ENCODE assay signal across 10 cellular contexts in the genomic region with DNA sequence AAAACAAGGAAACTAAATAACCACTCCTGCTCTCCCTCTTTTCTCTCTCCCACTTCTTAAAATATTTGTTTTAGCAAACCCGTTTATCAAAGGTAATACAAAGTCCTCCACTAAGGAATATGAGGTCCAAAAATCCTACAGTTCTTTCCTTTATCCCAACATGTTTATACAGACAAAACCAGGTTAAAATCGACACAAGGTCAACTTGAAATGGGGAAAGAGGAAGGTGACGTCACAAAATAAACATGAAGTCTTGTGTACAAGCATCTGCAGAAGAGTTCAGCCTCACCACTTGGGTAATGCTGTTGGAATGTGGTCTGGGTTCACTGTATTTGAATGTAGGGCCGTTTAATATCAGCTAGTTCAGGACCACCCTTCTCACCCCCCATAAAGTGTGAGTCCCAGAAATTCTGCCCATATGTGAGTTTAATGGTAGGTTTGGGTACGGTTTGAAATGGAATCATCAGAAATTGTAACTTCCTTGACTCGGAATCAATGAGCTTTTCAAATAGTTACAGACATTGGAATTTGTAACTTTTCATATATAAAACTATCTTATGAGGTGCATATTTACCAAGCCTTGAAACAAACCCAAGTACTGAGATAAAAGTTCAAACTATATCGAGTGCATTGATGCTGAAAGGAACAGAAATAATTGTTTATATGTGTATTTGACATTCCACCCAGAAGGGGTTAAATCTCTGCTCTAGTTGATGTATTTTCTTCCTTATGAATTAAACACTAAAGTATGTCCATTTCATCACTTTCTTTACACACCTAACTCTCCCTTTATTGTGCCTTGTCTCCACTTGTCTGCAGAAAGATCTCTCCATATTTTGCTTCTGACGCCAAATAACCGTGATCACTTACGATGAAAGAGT.
DNase-seq lines count a peak whose midpoint lies in the region; FAIRE-seq and TF ChIP-seq lines count a peak whose summit lies in the region.
"Had no signal": no experiment of that assay in that cellular context is flagged by ENCODE, and none has a peak within 500 bp of the region (broad histone marks: within the 10 kb centered on the region; RNA-seq: fewer than 3 reads in every experiment).

No MANE protein-coding gene starts in this region.

- H3K9me3 ChIP-seq in keratinocyte (ENCODE audit: control insufficient read depth, low read depth, low read length): no peaks in the 10 kb centered on the region
- H3K9me3 ChIP-seq in spleen: no peaks in the 10 kb centered on the region
- H3K9me3 ChIP-seq: BLaER1 treated with 17β-estradiol and CSF1 and Interleukin-3, amounts not matched to agents 10 nM and 100 nM had no signal

- TF ChIP-seq POLR2A in spleen (IDR thresholded peaks at IDR 0.05): no peak

- intact Hi-C loops in activated T-helper 1 cell treated with anti-CD3 and anti-CD28 coated beads, Interleukin-12 subunit alpha, Interleukin-12 subunit beta, Interleukin-2, Interleukin-4 antibody, amounts not matched to agents 30 ng/mL and 10 ng/mL and 1 ng/mL, durations not matched to agents 14 hours and 24 hours and 36 hours (cut with micrococcal nuclease): no loop called here
- intact Hi-C loops in spleen (cut with DNase I; ENCODE audit: low total_unique reads): no loop called here

- no peaks in the 10 kb centered on the region for H3K27me3 ChIP-seq in keratinocyte (ENCODE audit: control insufficient read depth, extremely low read depth, insufficient read depth, low read length)
- H3K27me3 ChIP-seq in spleen (replicated peaks in 1 of 7): no peaks in the 10 kb centered on the region
- H3K27me3 ChIP-seq: BLaER1 treated with 17β-estradiol and CSF1 and Interleukin-3, amounts not matched to agents 10 nM and 100 nM had no signal

- DNase-seq in SIG-M5 treated with dmso at 0.1 percent for 504 hours (lab: John Stamatoyannopoulos, UW; ENCODE audit: unreplicated experiment): peak; percentile 58
- no peak for DNase-seq in SIG-M5 (lab: John Stamatoyannopoulos, UW)
- peak; percentile 84 for DNase-seq in astrocyte of the hippocampus (ENCODE audit: low read depth, low spot score)
- DNase-seq in keratinocyte (ENCODE audit: low read depth, low spot score): peak; percentile 56
- DNase-seq in type B pancreatic cell (ENCODE audit: extremely low spot score, unreplicated experiment): no peak
- no peak for DNase-seq in activated T-helper 1 cell treated with anti-CD3 and anti-CD28 coated beads, Interleukin-12 subunit alpha, Interleukin-12 subunit beta, Interleukin-2, Interleukin-4 antibody, amounts not matched to agents 30 ng/mL and 10 ng/mL and 1 ng/mL, durations not matched to agents 14 hours and 24 hours and 36 hours (ENCODE audit: low spot score)
- DNase-seq in spleen: no peak
- DNase-seq in D341Med (ENCODE audit: low spot score): no peak
- DNase-seq: activated naive CD8-positive, alpha-beta T cell treated with anti-CD3 and anti-CD28 coated beads, Interleukin-2, amount 10 ng/mL, durations not matched to agents 7 days and 5 days had no signal

- dilution Hi-C loops in keratinocyte (cut with MboI; ENCODE audit: extremely low pct_ligation_motif_present, low sequenced_read_pairs): no loop called here

- TF ChIP-seq CTCF in keratinocyte (optimal IDR thresholded peaks at IDR 0.05 in 1 of 3, IDR thresholded peaks at IDR 0.05 in 1 of 3, conservative IDR thresholded peaks at IDR 0.05 in 1 of 3; ENCODE audit: extremely low read depth in 1 of 3, insufficient read depth in 2 of 3, low read length in 3 of 3): no peak
- TF ChIP-seq CTCF in type B pancreatic cell (conservative IDR thresholded peaks at IDR 0.05): no peak
- no peak for TF ChIP-seq CTCF in spleen (IDR thresholded peaks at IDR 0.05 in 8 of 11, conservative IDR thresholded peaks at IDR 0.05 in 3 of 11)

- 82 to 91% (median 84%) methylated on average over 10 of the region's 10 CpGs for WGBS in spleen, 5 donors

- peak overlapping the region; percentile 71 for H3K4me2 ChIP-seq in keratinocyte (ENCODE audit: control insufficient read depth, extremely low read depth, insufficient read depth, low read depth, low read length)
- H3K4me2 ChIP-seq: BLaER1 treated with 17β-estradiol and CSF1 and Interleukin-3, amounts not matched to agents 10 nM and 100 nM had no signal

- peaks cover 20% of the 10 kb centered on the region for H3K4me1 Mint-ChIP-seq in type B pancreatic cell (ENCODE audit: unreplicated experiment)
- no peaks in the 10 kb centered on the region for H3K4me1 Mint-ChIP-seq in activated T-helper 1 cell treated with anti-CD3 and anti-CD28 coated beads, Interleukin-12 subunit alpha, Interleukin-12 subunit beta, Interleukin-2, Interleukin-4 antibody, amounts not matched to agents 30 ng/mL and 10 ng/mL and 1 ng/mL, durations not matched to agents 14 hours and 24 hours and 36 hours (ENCODE audit: low read depth)

- H3K4me1 ChIP-seq in keratinocyte (ENCODE audit: control insufficient read depth, extremely low read depth, insufficient read depth, low read length) (peaks cover 49% of the 10 kb centered on the region), spleen (peaks cover 0 to 14% (median 4%) of the 10 kb centered on the region in 6 donors)

- peak overlapping the region; percentile 62 for H3K9ac ChIP-seq in keratinocyte (ENCODE audit: control insufficient read depth, extremely low read depth, insufficient read depth, low read length)
- H3K9ac ChIP-seq: BLaER1 treated with 17β-estradiol and CSF1 and Interleukin-3, amounts not matched to agents 10 nM and 100 nM had no signal

- H3K79me2 ChIP-seq in keratinocyte (ENCODE audit: control insufficient read depth, insufficient read depth, low read length): no peaks in the 10 kb centered on the region

- H3K9me3 Mint-ChIP-seq in type B pancreatic cell: no peaks in the 10 kb centered on the region
- H3K9me3 Mint-ChIP-seq in activated T-helper 1 cell treated with anti-CD3 and anti-CD28 coated beads, Interleukin-12 subunit alpha, Interleukin-12 subunit beta, Interleukin-2, Interleukin-4 antibody, amounts not matched to agents 30 ng/mL and 10 ng/mL and 1 ng/mL, durations not matched to agents 14 hours and 24 hours and 36 hours: no peaks in the 10 kb centered on the region
- H3K9me3 Mint-ChIP-seq: activated naive CD8-positive, alpha-beta T cell treated with anti-CD3 and anti-CD28 coated beads, Interleukin-2, amount 10 ng/mL, durations not matched to agents 7 days and 5 days had no signal

- no peaks in the 10 kb centered on the region for H4K20me1 ChIP-seq in keratinocyte (ENCODE audit: control insufficient read depth, extremely low read depth, insufficient read depth, low read length)
- H4K20me1 ChIP-seq: BLaER1 treated with 17β-estradiol and CSF1 and Interleukin-3, amounts not matched to agents 10 nM and 100 nM had no signal

- no peaks in the 10 kb centered on the region for H3K27me3 Mint-ChIP-seq in type B pancreatic cell
- peaks cover 2% of the 10 kb centered on the region for H3K27me3 Mint-ChIP-seq in activated T-helper 1 cell treated with anti-CD3 and anti-CD28 coated beads, Interleukin-12 subunit alpha, Interleukin-12 subunit beta, Interleukin-2, Interleukin-4 antibody, amounts not matched to agents 30 ng/mL and 10 ng/mL and 1 ng/mL, durations not matched to agents 14 hours and 24 hours and 36 hours (ENCODE audit: insufficient read depth)
- H3K27me3 Mint-ChIP-seq: activated naive CD8-positive, alpha-beta T cell treated with anti-CD3 and anti-CD28 coated beads, Interleukin-2, amount 10 ng/mL, durations not matched to agents 7 days and 5 days had no signal

- peak; percentile 88 for FAIRE-seq in keratinocyte (lab: Jason Lieb, UNC)

- peak overlapping the region; percentile 83 for H3K27ac Mint-ChIP-seq in type B pancreatic cell
- no peak overlapping the region for H3K27ac Mint-ChIP-seq in activated T-helper 1 cell treated with anti-CD3 and anti-CD28 coated beads, Interleukin-12 subunit alpha, Interleukin-12 subunit beta, Interleukin-2, Interleukin-4 antibody, amounts not matched to agents 30 ng/mL and 10 ng/mL and 1 ng/mL, durations not matched to agents 14 hours and 24 hours and 36 hours
- H3K27ac Mint-ChIP-seq: activated naive CD8-positive, alpha-beta T cell treated with anti-CD3 and anti-CD28 coated beads, Interleukin-2, amount 10 ng/mL, durations not matched to agents 7 days and 5 days had no signal

- no peaks in the 10 kb centered on the region for H3K36me3 Mint-ChIP-seq in type B pancreatic cell
- H3K36me3 Mint-ChIP-seq in activated T-helper 1 cell treated with anti-CD3 and anti-CD28 coated beads, Interleukin-12 subunit alpha, Interleukin-12 subunit beta, Interleukin-2, Interleukin-4 antibody, amounts not matched to agents 30 ng/mL and 10 ng/mL and 1 ng/mL, durations not matched to agents 14 hours and 24 hours and 36 hours (ENCODE audit: low read depth): peaks cover 9% of the 10 kb centered on the region

- no peaks in the 10 kb centered on the region for H3K36me3 ChIP-seq in keratinocyte (ENCODE audit: control insufficient read depth in 2 of 2, extremely low read depth in 1 of 2, insufficient read depth in 2 of 2, low read length in 2 of 2)
- H3K36me3 ChIP-seq in spleen: no peaks in the 10 kb centered on the region
- H3K36me3 ChIP-seq: BLaER1 treated with 17β-estradiol and CSF1 and Interleukin-3, amounts not matched to agents 10 nM and 100 nM had no signal

- H3K27ac ChIP-seq in keratinocyte (ENCODE audit: control insufficient read depth, insufficient read depth, low read length) (peak overlapping the region; percentile 92), spleen (peak overlapping the region in 2 of 8 donors; percentile 3 to 40)
- H3K27ac ChIP-seq: BLaER1 treated with 17β-estradiol and CSF1 and Interleukin-3, amounts not matched to agents 10 nM and 100 nM had no signal

- H2AFZ ChIP-seq in keratinocyte (ENCODE audit: control insufficient read depth, low read length): peak overlapping the region; percentile 16

- H3K9me1 ChIP-seq in keratinocyte (ENCODE audit: control insufficient read depth, extremely low read depth, insufficient read depth, low read length): no peaks in the 10 kb centered on the region

- H3K4me3 ChIP-seq in keratinocyte (ENCODE audit: control insufficient read depth in 2 of 3, extremely low read depth in 1 of 3, insufficient read depth in 2 of 3, low read depth in 1 of 3, low read length in 3 of 3): peak overlapping the region in 1 of 3 experiments; percentile 3
- H3K4me3 ChIP-seq in spleen: no peak overlapping the region
- H3K4me3 ChIP-seq: BLaER1 treated with 17β-estradiol and CSF1 and Interleukin-3, amounts not matched to agents 10 nM and 100 nM had no signal

- no peak overlapping the region for H3K4me3 Mint-ChIP-seq in type B pancreatic cell
- no peak overlapping the region for H3K4me3 Mint-ChIP-seq in activated T-helper 1 cell treated with anti-CD3 and anti-CD28 coated beads, Interleukin-12 subunit alpha, Interleukin-12 subunit beta, Interleukin-2, Interleukin-4 antibody, amounts not matched to agents 30 ng/mL and 10 ng/mL and 1 ng/mL, durations not matched to agents 14 hours and 24 hours and 36 hours
- H3K4me3 Mint-ChIP-seq: activated naive CD8-positive, alpha-beta T cell treated with anti-CD3 and anti-CD28 coated beads, Interleukin-2, amount 10 ng/mL, durations not matched to agents 7 days and 5 days had no signal

Comparison
In these comparisons a context has a peak if more than half of its experiments do, and no peak if none do; other contexts are left out.
1. DNase-seq: peak in SIG-M5 treated with dmso at 0.1 percent for 504 hours (single experiment), astrocyte of the hippocampus (single experiment) and keratinocyte (single experiment); none in SIG-M5 (single experiment), type B pancreatic cell (single experiment), activated T-helper 1 cell treated with anti-CD3 and anti-CD28 coated beads, Interleukin-12 subunit alpha, Interleukin-12 subunit beta, Interleukin-2, Interleukin-4 antibody, amounts not matched to agents 30 ng/mL and 10 ng/mL and 1 ng/mL, durations not matched to agents 14 hours and 24 hours and 36 hours (single experiment), spleen (single experiment) and D341Med (single experiment).